25 cellular contexts compared by ENCODE assay signal in genomic region chr4:105698607-105699006, GRCh38. TPM values are rescaled to one million over a fixed set of nuclear protein-coding genes. Genes with fewer than 3 reads are reported as not detected.
DNase-seq lines count a peak whose midpoint lies in the region; ATAC-seq, FAIRE-seq and TF ChIP-seq lines count a peak whose summit lies in the region.
"Had no signal": no experiment of that assay in that cellular context is flagged by ENCODE, and none has a peak within 500 bp of the region (broad histone marks: within the 10 kb centered on the region; RNA-seq: fewer than 3 reads in every experiment).

No MANE protein-coding gene starts in this region.

- H3K79me2 ChIP-seq in endothelial cell of umbilical vein (ENCODE audit: control insufficient read depth, insufficient read depth, low read length) = peaks cover 13% of the 10 kb centered on the region

- H3K9me3 Mint-ChIP-seq in activated naive CD8-positive, alpha-beta T cell treated with anti-CD3 and anti-CD28 coated beads for 36 hours = no peaks in the 10 kb centered on the region
- H3K9me3 Mint-ChIP-seq in activated naive CD8-positive, alpha-beta T cell treated with anti-CD3 and anti-CD28 coated beads, Interleukin-2, amount 50 U/mL, for 24 hours = no peaks in the 10 kb centered on the region
- H3K9me3 Mint-ChIP-seq in nephron progenitor cell = no peaks in the 10 kb centered on the region
- H3K9me3 Mint-ChIP-seq in natural killer cell treated with Interleukin-12 subunit alpha and Interleukin-12 subunit beta and Interleukin-15 and Interleukin-18, amount 100 ng/mL, for 72 hours = no peaks in the 10 kb centered on the region
- H3K9me3 Mint-ChIP-seq: CD14-positive monocyte; CD4-positive, alpha-beta T cell; CD8-positive, alpha-beta memory T cell; GM23338; H9 had no signal

- CTCF ChIA-PET in endothelial cell of umbilical vein (lab: Charles Lee) = interaction anchor here (1.1 kb wide), 1 partner anchor 14 kb away, joined by 3 read pairs; no protein-coding TSS in a partner anchor

- no peaks in the 10 kb centered on the region for H4K20me1 ChIP-seq in endothelial cell of umbilical vein (replicated peaks; ENCODE audit: control insufficient read depth, extremely low read depth, insufficient read depth, low read length)

- peak overlapping the region; percentile 16 for H3K27ac Mint-ChIP-seq in activated naive CD8-positive, alpha-beta T cell treated with anti-CD3 and anti-CD28 coated beads for 36 hours
- no peak overlapping the region for H3K27ac Mint-ChIP-seq in activated naive CD8-positive, alpha-beta T cell treated with anti-CD3 and anti-CD28 coated beads, Interleukin-2, amount 50 U/mL, for 24 hours
- H3K27ac Mint-ChIP-seq in nephron progenitor cell = peak overlapping the region; percentile 16
- H3K27ac Mint-ChIP-seq in natural killer cell treated with Interleukin-12 subunit alpha and Interleukin-12 subunit beta and Interleukin-15 and Interleukin-18, amount 100 ng/mL, for 72 hours = no peak overlapping the region
- H3K27ac Mint-ChIP-seq: CD14-positive monocyte; CD4-positive, alpha-beta T cell; CD8-positive, alpha-beta memory T cell; GM23338; H9 had no signal

- no peak overlapping the region for H3K27ac ChIP-seq in endothelial cell of umbilical vein (ENCODE audit: insufficient read depth, low read depth, low read length)
- H3K27ac ChIP-seq: A549; BLaER1 treated with 17β-estradiol and CSF1 and Interleukin-3, amounts not matched to agents 10 nM and 100 nM had no signal

- TF ChIP-seq POLR2A in endothelial cell of umbilical vein (IDR thresholded peaks at IDR 0.05; ENCODE audit: low read depth, low read length) = no peak

- no peaks in the 10 kb centered on the region for H3K27me3 ChIP-seq in endothelial cell of umbilical vein (ENCODE audit: control insufficient read depth in 2 of 2, insufficient read depth in 2 of 2, low read length in 2 of 2)
- H3K27me3 ChIP-seq: BE2C; BLaER1 treated with 17β-estradiol and CSF1 and Interleukin-3, amounts not matched to agents 10 nM and 100 nM had no signal

- no peaks in the 10 kb centered on the region for H3K27me3 Mint-ChIP-seq in activated naive CD8-positive, alpha-beta T cell treated with anti-CD3 and anti-CD28 coated beads for 36 hours
- no peaks in the 10 kb centered on the region for H3K27me3 Mint-ChIP-seq in activated naive CD8-positive, alpha-beta T cell treated with anti-CD3 and anti-CD28 coated beads, Interleukin-2, amount 50 U/mL, for 24 hours
- no peaks in the 10 kb centered on the region for H3K27me3 Mint-ChIP-seq in nephron progenitor cell (ENCODE audit: low read depth, poor library complexity)
- no peaks in the 10 kb centered on the region for H3K27me3 Mint-ChIP-seq in natural killer cell treated with Interleukin-12 subunit alpha and Interleukin-12 subunit beta and Interleukin-15 and Interleukin-18, amount 100 ng/mL, for 72 hours
- H3K27me3 Mint-ChIP-seq: CD4-positive, alpha-beta T cell; CD8-positive, alpha-beta memory T cell had no signal

- POLR2A ChIA-PET in endothelial cell of umbilical vein (lab: Charles Lee) = no interaction called here

- H3K4me2 ChIP-seq in endothelial cell of umbilical vein (ENCODE audit: insufficient read depth, low read length) = no peak overlapping the region
- H3K4me2 ChIP-seq: A549; BLaER1 treated with 17β-estradiol and CSF1 and Interleukin-3, amounts not matched to agents 10 nM and 100 nM; GM23338 had no signal

- no peak overlapping the region for H3K4me3 Mint-ChIP-seq in activated naive CD8-positive, alpha-beta T cell treated with anti-CD3 and anti-CD28 coated beads for 36 hours
- no peak overlapping the region for H3K4me3 Mint-ChIP-seq in activated naive CD8-positive, alpha-beta T cell treated with anti-CD3 and anti-CD28 coated beads, Interleukin-2, amount 50 U/mL, for 24 hours
- no peak overlapping the region for H3K4me3 Mint-ChIP-seq in nephron progenitor cell
- H3K4me3 Mint-ChIP-seq in natural killer cell treated with Interleukin-12 subunit alpha and Interleukin-12 subunit beta and Interleukin-15 and Interleukin-18, amount 100 ng/mL, for 72 hours = no peak overlapping the region
- H3K4me3 Mint-ChIP-seq: CD14-positive monocyte; CD4-positive, alpha-beta T cell; CD8-positive, alpha-beta memory T cell; GM23338; H9 had no signal

- no peaks in the 10 kb centered on the region for H3K9me1 ChIP-seq in endothelial cell of umbilical vein (replicated peaks; ENCODE audit: control insufficient read depth, extremely low read depth, insufficient read depth, low read length)

- H3K9ac ChIP-seq in endothelial cell of umbilical vein (replicated peaks; ENCODE audit: extremely low read depth, insufficient read depth, low read length) = no peak overlapping the region
- H3K9ac ChIP-seq: BLaER1 treated with 17β-estradiol and CSF1 and Interleukin-3, amounts not matched to agents 10 nM and 100 nM had no signal

- H3K4me1 ChIP-seq in endothelial cell of umbilical vein (ENCODE audit: control insufficient read depth, extremely low read depth, insufficient read depth, low read length) = no peaks in the 10 kb centered on the region
- H3K4me1 ChIP-seq: A549, BE2C had no signal

- dilution Hi-C loops in endothelial cell of umbilical vein (cut with MboI; ENCODE audit: extremely low pct_ligation_motif_present, low sequenced_read_pairs) = no loop called here

- TF ChIP-seq CTCF in endothelial cell of umbilical vein (IDR thresholded peaks at IDR 0.05; ENCODE audit: extremely low read depth in 1 of 2, insufficient read depth in 1 of 2, low read depth in 1 of 2, low read length in 2 of 2) (no peak), nephron progenitor cell (IDR thresholded peaks at IDR 0.05) (no peak)

- no peak for DNase-seq in activated naive CD8-positive, alpha-beta T cell treated with anti-CD3 and anti-CD28 coated beads for 36 hours
- no peak for DNase-seq in activated naive CD8-positive, alpha-beta T cell treated with anti-CD3 and anti-CD28 coated beads, Interleukin-2, amount 50 U/mL, for 24 hours
- DNase-seq in NCI-H2029 treated with DMSO at 0.1 percent for 48 hours (lab: John Stamatoyannopoulos, UW) (peak; percentile 68), endothelial cell of umbilical vein (ENCODE audit: low read depth, low spot score) (no peak), nephron progenitor cell (no peak), activated gamma-delta T cell (lab: John Stamatoyannopoulos, UW) (no peak)
- DNase-seq in natural killer cell treated with Interleukin-12 subunit alpha and Interleukin-12 subunit beta and Interleukin-15 and Interleukin-18, amount 100 ng/mL, for 72 hours (ENCODE audit: low spot score) = no peak
- DNase-seq: 8988T; ACHN; AML-193; BE2C; CD4-positive, alpha-beta T cell; CD8-positive, alpha-beta memory T cell; DMS 273 treated with DMSO at 0.1 percent for 48 hours; DMS79; EL; GDM1; H9 had no signal

- no peak overlapping the region for H3K4me3 ChIP-seq in endothelial cell of umbilical vein (replicated peaks in 1 of 3; ENCODE audit: insufficient read depth in 1 of 3, low read depth in 1 of 3, low read length in 3 of 3)
- H3K4me3 ChIP-seq: A549; BLaER1 treated with 17β-estradiol and CSF1 and Interleukin-3, amounts not matched to agents 10 nM and 100 nM; GM23338 had no signal

- intact Hi-C loops in endothelial cell of umbilical vein (cut with micrococcal nuclease) = no loop called here

- peaks cover 12% of the 10 kb centered on the region for H3K36me3 Mint-ChIP-seq in activated naive CD8-positive, alpha-beta T cell treated with anti-CD3 and anti-CD28 coated beads for 36 hours
- peaks cover 29% of the 10 kb centered on the region for H3K36me3 Mint-ChIP-seq in activated naive CD8-positive, alpha-beta T cell treated with anti-CD3 and anti-CD28 coated beads, Interleukin-2, amount 50 U/mL, for 24 hours (ENCODE audit: low read depth)
- peaks cover 27% of the 10 kb centered on the region for H3K36me3 Mint-ChIP-seq in nephron progenitor cell (ENCODE audit: low read depth)
- H3K36me3 Mint-ChIP-seq in natural killer cell treated with Interleukin-12 subunit alpha and Interleukin-12 subunit beta and Interleukin-15 and Interleukin-18, amount 100 ng/mL, for 72 hours = peaks cover 6% of the 10 kb centered on the region

- no peaks in the 10 kb centered on the region for H3K9me3 ChIP-seq in endothelial cell of umbilical vein (replicated peaks; ENCODE audit: control insufficient read depth, insufficient read depth, low read length)
- H3K9me3 ChIP-seq: A549; BE2C; BLaER1 treated with 17β-estradiol and CSF1 and Interleukin-3, amounts not matched to agents 10 nM and 100 nM had no signal

- H3K4me1 Mint-ChIP-seq in activated naive CD8-positive, alpha-beta T cell treated with anti-CD3 and anti-CD28 coated beads for 36 hours = peaks cover 3% of the 10 kb centered on the region
- peaks cover 6% of the 10 kb centered on the region for H3K4me1 Mint-ChIP-seq in activated naive CD8-positive, alpha-beta T cell treated with anti-CD3 and anti-CD28 coated beads, Interleukin-2, amount 50 U/mL, for 24 hours
- H3K4me1 Mint-ChIP-seq in nephron progenitor cell = no peaks in the 10 kb centered on the region
- peaks cover 5 to 7% of the 10 kb centered on the region in 2 donors for H3K4me1 Mint-ChIP-seq in natural killer cell treated with Interleukin-12 subunit alpha and Interleukin-12 subunit beta and Interleukin-15 and Interleukin-18, amount 100 ng/mL, for 72 hours (ENCODE audit: low read depth in 2 of 2)
- H3K4me1 Mint-ChIP-seq: CD14-positive monocyte, H9 had no signal

- H2AFZ ChIP-seq in endothelial cell of umbilical vein (ENCODE audit: low read depth, low read length) = no peak overlapping the region
- H2AFZ ChIP-seq: GM23338 had no signal

- FAIRE-seq in endothelial cell of umbilical vein (lab: Jason Lieb, UNC) = peak; percentile 52
- FAIRE-seq: A549, GM12891, GM18507 had no signal

- no peak for ATAC-seq in activated naive CD8-positive, alpha-beta T cell treated with anti-CD3 and anti-CD28 coated beads, Interleukin-2, amount 50 U/mL, for 24 hours
- no peak for ATAC-seq in natural killer cell treated with Interleukin-12 subunit alpha and Interleukin-12 subunit beta and Interleukin-15 and Interleukin-18, amount 100 ng/mL, for 72 hours
- ATAC-seq: A549, GM23338, HCT116 had no signal

- BruUV-seq in endothelial cell of umbilical vein (replicated peaks; lab: Mats Ljungman, UMichigan) = no TSS peak

- peaks cover 0 to 6% of the 10 kb centered on the region in 2 experiments for H3K36me3 ChIP-seq in endothelial cell of umbilical vein (ENCODE audit: control insufficient read depth in 2 of 2, extremely low read depth in 1 of 2, insufficient read depth in 2 of 2, low read length in 2 of 2)

RNA-seq across cellular contexts. Expression of gene INTS12, which starts 9.9 kb away (rescaled TPM):
- total RNA-seq in activated naive CD8-positive, alpha-beta T cell treated with anti-CD3 and anti-CD28 coated beads for 36 hours = 10 to 100 TPM; 28.0 to 28.5 TPM
- 19.5 and 19.7 TPM in 2 replicates for total RNA-seq in endothelial cell of umbilical vein
- 18.3 and 20.9 TPM in 2 replicates for polyA plus RNA-seq in endothelial cell of umbilical vein
- polyA plus RNA-seq in endothelial cell of umbilical vein (2011; cell fraction: cytosol; rRNA removed) = 28.5 and 29.3 TPM in 2 replicates
- polyA plus RNA-seq in endothelial cell of umbilical vein (2011; cell fraction: nucleus; rRNA removed) = 29.5 and 33.8 TPM in 2 replicates
- polyA plus RNA-seq in endothelial cell of umbilical vein (2012) = 21.8 and 29.8 TPM in 2 replicates
- polyA minus RNA-seq in endothelial cell of umbilical vein = 33.3 and 35.9 TPM in 2 replicates
- polyA minus RNA-seq in endothelial cell of umbilical vein (2011; cell fraction: cytosol; rRNA and poly(A)+ RNA removed) = 5.0 TPM
- polyA minus RNA-seq in endothelial cell of umbilical vein (2011; cell fraction: nucleus; rRNA and poly(A)+ RNA removed) = 20.2 and 24.7 TPM in 2 replicates
- total RNA-seq in natural killer cell treated with Interleukin-12 subunit alpha and Interleukin-12 subunit beta and Interleukin-15 and Interleukin-18, amount 100 ng/mL, for 72 hours = 10 to 100 TPM; 20.4 to 24.4 TPM

RNA-seq across cellular contexts. Expression of gene GSTCD, which starts 10.0 kb away (rescaled TPM):
- total RNA-seq in activated naive CD8-positive, alpha-beta T cell treated with anti-CD3 and anti-CD28 coated beads for 36 hours = 10 to 100 TPM; 18.9 to 20.8 TPM
- 11.3 and 13.1 TPM in 2 replicates for total RNA-seq in endothelial cell of umbilical vein
- 2.4 and 3.3 TPM in 2 replicates for polyA plus RNA-seq in endothelial cell of umbilical vein
- polyA plus RNA-seq in endothelial cell of umbilical vein (2011; cell fraction: cytosol; rRNA removed) = 5.3 and 5.6 TPM in 2 replicates
- 4.7 and 6.8 TPM in 2 replicates for polyA plus RNA-seq in endothelial cell of umbilical vein (2011; cell fraction: nucleus; rRNA removed)
- polyA plus RNA-seq in endothelial cell of umbilical vein (2012) = 5.6 and 7.7 TPM in 2 replicates
- 7.3 and 10.1 TPM in 2 replicates for polyA minus RNA-seq in endothelial cell of umbilical vein
- polyA minus RNA-seq in endothelial cell of umbilical vein (2011; cell fraction: cytosol; rRNA and poly(A)+ RNA removed) = 9.5 TPM
- polyA minus RNA-seq in endothelial cell of umbilical vein (2011; cell fraction: nucleus; rRNA and poly(A)+ RNA removed) = 17.5 and 19.8 TPM in 2 replicates
- 10 to 100 TPM; 17.1 to 24.8 TPM for total RNA-seq in natural killer cell treated with Interleukin-12 subunit alpha and Interleukin-12 subunit beta and Interleukin-15 and Interleukin-18, amount 100 ng/mL, for 72 hours

Comparison
In these comparisons a context has a peak if more than half of its experiments do, and no peak if none do; other contexts are left out.
1. H3K27ac Mint-ChIP-seq: peak in activated naive CD8-positive, alpha-beta T cell treated with anti-CD3 and anti-CD28 coated beads for 36 hours (single experiment) and nephron progenitor cell (single experiment); none in activated naive CD8-positive, alpha-beta T cell treated with anti-CD3 and anti-CD28 coated beads, Interleukin-2, amount 50 U/mL, for 24 hours (single experiment) and natural killer cell treated with Interleukin-12 subunit alpha and Interleukin-12 subunit beta and Interleukin-15 and Interleukin-18, amount 100 ng/mL, for 72 hours (0 of 2).